ENCODE assay signal across 28 cellular contexts in the genomic region with DNA sequence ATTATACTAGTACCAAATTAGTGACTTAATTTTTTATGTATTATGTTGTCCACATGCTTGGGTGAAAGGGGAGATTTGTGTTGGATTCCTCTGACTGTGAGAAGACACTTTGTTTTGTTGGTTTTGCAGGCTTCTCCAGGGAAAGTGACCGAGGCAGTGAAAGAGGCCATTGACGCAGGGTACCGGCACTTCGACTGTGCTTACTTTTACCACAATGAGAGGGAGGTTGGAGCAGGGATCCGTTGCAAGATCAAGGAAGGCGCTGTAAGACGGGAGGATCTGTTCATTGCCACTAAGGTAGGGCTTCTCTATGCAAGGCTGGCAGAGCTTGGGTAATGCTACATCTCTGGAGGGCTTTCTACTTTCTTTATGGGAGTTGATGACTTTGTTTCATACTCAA.
"Had no signal": no experiment of that assay in that cellular context is flagged by ENCODE, and none has a peak within 500 bp of the region (broad histone marks: within the 10 kb centered on the region; RNA-seq: fewer than 3 reads in every experiment).

No MANE protein-coding gene starts in this region.

- DNase-seq: hypothalamus; immature natural killer cell; kidney; left colon; left ventricle myocardium inferior; mesendoderm; naive B cell; natural killer cell; nephron progenitor cell; pancreas; posterior cingulate gyrus; retina; right cardiac atrium; sigmoid colon; small intestine; spleen; stimulated activated CD4-positive, alpha-beta T cell treated with anti-CD3 and anti-CD28 coated beads, Interleukin-4, amount 100 ng/mL, for 24 hours; stimulated activated naive CD4-positive, alpha-beta T cell; uterus had no signal

- H3K36me3 Mint-ChIP-seq: immature natural killer cell; naive B cell; natural killer cell; stimulated activated effector memory CD8-positive, alpha-beta T cell treated with anti-CD3 and anti-CD28 coated beads, Interleukin-12 subunit alpha, Interleukin-12 subunit beta, amount 100 ng/mL, for 72 hours had no signal

- H3K27ac Mint-ChIP-seq: immature natural killer cell; mesothelial cell of epicardium; naive B cell; natural killer cell; nephron progenitor cell; stimulated activated effector memory CD8-positive, alpha-beta T cell treated with anti-CD3 and anti-CD28 coated beads, Interleukin-12 subunit alpha, Interleukin-12 subunit beta, amount 100 ng/mL, for 72 hours; stimulated activated naive CD8-positive, alpha-beta T cell treated with anti-CD3 and anti-CD28 coated beads, Interleukin-15, Interleukin-2, amounts not matched to agents 100 ng/mL and 50 ng/mL, for 24 hours; type B pancreatic cell had no signal

- H3K4me3 ChIP-seq: left ventricle myocardium inferior, lung, pancreas, prostate gland, sigmoid colon, spleen, suprapubic skin, thoracic aorta, tibial nerve, uterus had no signal

- H3K9me3 Mint-ChIP-seq: mesothelial cell of epicardium; naive B cell; natural killer cell; stimulated activated effector memory CD8-positive, alpha-beta T cell treated with anti-CD3 and anti-CD28 coated beads, Interleukin-12 subunit alpha, Interleukin-12 subunit beta, amount 100 ng/mL, for 72 hours; stimulated activated naive CD8-positive, alpha-beta T cell treated with anti-CD3 and anti-CD28 coated beads, Interleukin-15, Interleukin-2, amounts not matched to agents 100 ng/mL and 50 ng/mL, for 24 hours had no signal

- ATAC-seq: left colon; natural killer cell; pancreas; right cardiac atrium; stimulated activated effector memory CD8-positive, alpha-beta T cell treated with anti-CD3 and anti-CD28 coated beads, Interleukin-12 subunit alpha, Interleukin-12 subunit beta, amount 100 ng/mL, for 72 hours had no signal

- H3K27me3 ChIP-seq: pancreas, sigmoid colon, suprapubic skin, uterus had no signal

- H3K9me3 ChIP-seq: left ventricle myocardium inferior, pancreas, prostate gland, sigmoid colon, spleen, suprapubic skin, thoracic aorta, tibial nerve, uterus had no signal

- H3K4me1 ChIP-seq: prostate gland, uterus had no signal

- H3K4me3 Mint-ChIP-seq: immature natural killer cell; mesothelial cell of epicardium; naive B cell; natural killer cell; nephron progenitor cell; stimulated activated effector memory CD8-positive, alpha-beta T cell treated with anti-CD3 and anti-CD28 coated beads, Interleukin-12 subunit alpha, Interleukin-12 subunit beta, amount 100 ng/mL, for 72 hours; stimulated activated naive CD8-positive, alpha-beta T cell treated with anti-CD3 and anti-CD28 coated beads, Interleukin-15, Interleukin-2, amounts not matched to agents 100 ng/mL and 50 ng/mL, for 24 hours; type B pancreatic cell had no signal

- H3K36me3 ChIP-seq: pancreas, prostate gland, uterus had no signal
